16 cellular contexts compared by ENCODE assay signal in the genomic region with DNA sequence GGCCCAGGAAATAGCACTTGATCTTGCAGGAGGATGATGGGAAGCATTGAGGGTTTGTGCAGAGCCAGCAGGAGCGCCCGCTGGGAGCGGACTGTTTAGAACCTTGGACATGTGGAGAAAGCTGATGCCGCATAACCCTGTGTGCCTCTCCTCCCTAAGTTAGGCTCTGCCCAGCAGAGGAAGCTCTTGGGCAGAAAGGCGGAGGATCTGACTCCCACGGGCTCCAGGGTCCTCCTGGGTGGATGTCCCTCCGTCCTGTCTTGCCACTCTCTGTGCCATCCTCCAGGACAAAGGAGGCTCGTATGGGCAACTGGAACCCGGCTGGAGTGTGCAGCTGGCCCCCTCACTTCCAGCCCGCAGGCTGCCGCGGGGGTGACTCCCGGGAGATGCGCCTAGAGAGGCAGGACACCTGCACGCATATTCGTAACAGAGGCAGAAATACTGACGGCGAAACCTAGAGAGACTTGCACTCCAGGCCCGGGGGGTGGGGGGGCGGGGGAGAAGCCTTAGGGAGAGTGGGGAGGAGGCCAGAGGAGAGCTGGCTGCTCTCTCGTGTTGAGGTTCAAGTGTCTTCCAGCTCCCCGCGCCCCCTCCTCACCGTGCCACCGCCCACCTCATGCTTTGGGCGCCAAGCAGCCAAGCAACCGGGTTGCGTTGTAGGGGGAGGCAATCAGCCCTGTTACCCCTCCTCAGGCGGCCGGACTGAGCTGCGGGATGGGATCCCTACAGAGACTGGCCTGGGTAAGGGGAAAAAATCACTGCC. TPM values are rescaled to one million over a fixed set of nuclear protein-coding genes. Genes with fewer than 3 reads are reported as not detected.
DNase-seq lines count a peak whose midpoint lies in the region; ATAC-seq and TF ChIP-seq lines count a peak whose summit lies in the region.
"Had no signal": no experiment of that assay in that cellular context is flagged by ENCODE, and none has a peak within 500 bp of the region (broad histone marks: within the 10 kb centered on the region; RNA-seq: fewer than 3 reads in every experiment).

No MANE protein-coding gene starts in this region.

- no peak for ATAC-seq in activated T-cell treated with anti-CD3 and anti-CD28 coated beads, Interleukin-2, amount 50 U/mL, for 72 hours (replicated peaks in 1 of 2)

- no peaks in the 10 kb centered on the region for H3K9me3 ChIP-seq in osteoblast (ENCODE audit: low read depth, low read length)
- H3K9me3 ChIP-seq: Caco-2 had no signal

- no peaks in the 10 kb centered on the region for H3K9me3 Mint-ChIP-seq in activated T-cell treated with anti-CD3 and anti-CD28 coated beads, Interleukin-2, amount 50 U/mL, for 72 hours
- no peaks in the 10 kb centered on the region for H3K9me3 Mint-ChIP-seq in activated T-cell treated with anti-CD3 and anti-CD28 coated beads, Interleukin-2, amount 50 U/mL, for 24 hours
- peaks cover 6% of the 10 kb centered on the region for H3K9me3 Mint-ChIP-seq in glutamatergic neuron (ENCODE audit: unreplicated experiment)

- H3K27ac ChIP-seq in osteoblast (ENCODE audit: low read depth, low read length), result no peak overlapping the region

- H3K4me1 Mint-ChIP-seq in activated T-cell treated with anti-CD3 and anti-CD28 coated beads, Interleukin-2, amount 50 U/mL, for 72 hours (ENCODE audit: low read depth), result peaks cover 15% of the 10 kb centered on the region
- H3K4me1 Mint-ChIP-seq in activated T-cell treated with anti-CD3 and anti-CD28 coated beads, Interleukin-2, amount 50 U/mL, for 24 hours (ENCODE audit: low read depth), result peaks cover 24% of the 10 kb centered on the region
- no peaks in the 10 kb centered on the region for H3K4me1 Mint-ChIP-seq in glutamatergic neuron (ENCODE audit: low read depth, unreplicated experiment)
- H3K4me1 Mint-ChIP-seq: nephron progenitor cell had no signal

- peaks cover 90% of the 10 kb centered on the region for H3K27me3 ChIP-seq in osteoblast (ENCODE audit: insufficient read depth, low read length)

- H2AFZ ChIP-seq in osteoblast (ENCODE audit: low read length), result no peak overlapping the region

- no peak overlapping the region for H3K4me3 ChIP-seq in osteoblast (ENCODE audit: insufficient read depth, low read length)
- H3K4me3 ChIP-seq: lung had no signal

- H3K4me1 ChIP-seq in osteoblast (ENCODE audit: insufficient read depth, low read length), result no peaks in the 10 kb centered on the region
- H3K4me1 ChIP-seq: Caco-2 had no signal

- TF ChIP-seq CTCF in glutamatergic neuron (IDR thresholded peaks at IDR 0.05; ENCODE audit: partially characterized antibody, unreplicated experiment) (no peak), osteoblast (IDR thresholded peaks at IDR 0.05; ENCODE audit: extremely low read depth, low read depth, low read length) (no peak)

- peaks cover 71% of the 10 kb centered on the region for H3K27me3 Mint-ChIP-seq in activated T-cell treated with anti-CD3 and anti-CD28 coated beads, Interleukin-2, amount 50 U/mL, for 72 hours (ENCODE audit: low read depth)
- H3K27me3 Mint-ChIP-seq in activated T-cell treated with anti-CD3 and anti-CD28 coated beads, Interleukin-2, amount 50 U/mL, for 24 hours, result peaks cover 93% of the 10 kb centered on the region
- peaks cover 35% of the 10 kb centered on the region for H3K27me3 Mint-ChIP-seq in glutamatergic neuron (ENCODE audit: unreplicated experiment)

- H3K4me3 Mint-ChIP-seq in activated T-cell treated with anti-CD3 and anti-CD28 coated beads, Interleukin-2, amount 50 U/mL, for 72 hours, result peak overlapping the region; percentile 66 to 77
- no peak overlapping the region for H3K4me3 Mint-ChIP-seq in activated T-cell treated with anti-CD3 and anti-CD28 coated beads, Interleukin-2, amount 50 U/mL, for 24 hours
- H3K4me3 Mint-ChIP-seq in glutamatergic neuron (ENCODE audit: unreplicated experiment), result peak overlapping the region; percentile 57
- H3K4me3 Mint-ChIP-seq: nephron progenitor cell had no signal

- no peaks in the 10 kb centered on the region for H4K20me1 ChIP-seq in osteoblast (ENCODE audit: insufficient read depth, low read length)

- no peaks in the 10 kb centered on the region for H3K36me3 ChIP-seq in osteoblast (ENCODE audit: insufficient read depth, low read length)

- no peak for DNase-seq in activated T-cell treated with anti-CD3 and anti-CD28 coated beads, Interleukin-2, amount 50 U/mL, for 72 hours
- DNase-seq in activated T-cell treated with anti-CD3 and anti-CD28 coated beads, Interleukin-2, amount 50 U/mL, for 24 hours, result no peak
- DNase-seq in NCI-H2227 (lab: John Stamatoyannopoulos, UW; ENCODE audit: unreplicated experiment), result peak; percentile 2
- DNase-seq in glutamatergic neuron, result no peak
- DNase-seq in osteoblast (ENCODE audit: insufficient read length, low spot score, missing footprints), result peak; percentile 91
- DNase-seq in AML-193 (lab: John Stamatoyannopoulos, UW), result no peak
- DNase-seq in NCI-H345 (lab: John Stamatoyannopoulos, UW), result no peak
- DNase-seq in SW480 (ENCODE audit: low spot score), result no peak
- DNase-seq: activated CD4-positive, alpha-beta T cell treated with anti-CD3 and anti-CD28 coated beads, Interleukin-2, amount 50 U/mL, for 4 hours; activated T-cell treated with anti-CD3 and anti-CD28 coated beads, Interleukin-2, amount 50 U/mL, for 1 hour; Caco-2; foreskin melanocyte; SIG-M5 had no signal

- H3K27ac Mint-ChIP-seq in activated T-cell treated with anti-CD3 and anti-CD28 coated beads, Interleukin-2, amount 50 U/mL, for 72 hours, result no peak overlapping the region
- H3K27ac Mint-ChIP-seq in activated T-cell treated with anti-CD3 and anti-CD28 coated beads, Interleukin-2, amount 50 U/mL, for 24 hours, result no peak overlapping the region
- no peak overlapping the region for H3K27ac Mint-ChIP-seq in glutamatergic neuron (ENCODE audit: unreplicated experiment)
- H3K27ac Mint-ChIP-seq: nephron progenitor cell had no signal

- H3K4me2 ChIP-seq in osteoblast (ENCODE audit: insufficient read depth, low read length), result no peak overlapping the region

- H3K36me3 Mint-ChIP-seq in activated T-cell treated with anti-CD3 and anti-CD28 coated beads, Interleukin-2, amount 50 U/mL, for 72 hours (ENCODE audit: insufficient read depth in 2 of 2), result no peaks in the 10 kb centered on the region
- H3K36me3 Mint-ChIP-seq in activated T-cell treated with anti-CD3 and anti-CD28 coated beads, Interleukin-2, amount 50 U/mL, for 24 hours (ENCODE audit: low read depth), result no peaks in the 10 kb centered on the region
- H3K36me3 Mint-ChIP-seq in glutamatergic neuron (ENCODE audit: unreplicated experiment), result peaks cover 10% of the 10 kb centered on the region

- H3K79me2 ChIP-seq in osteoblast (ENCODE audit: insufficient read depth, low read length), result no peaks in the 10 kb centered on the region

RNA-seq across cellular contexts. Expression of a gene that starts 5.4 kb away (rescaled TPM):
- under 1 TPM; 0.79 to 0.96 TPM for total RNA-seq in activated T-cell treated with anti-CD3 and anti-CD28 coated beads, Interleukin-2, amount 50 U/mL, for 72 hours
- total RNA-seq in glutamatergic neuron (ENCODE audit: unreplicated experiment) (not detected), osteoblast (not detected in 2 replicates)
- total RNA-seq: Caco-2, LHCN-M2 had no signal

Comparison
In these comparisons a context has a peak if more than half of its experiments do, and no peak if none do; other contexts are left out.
1. DNase-seq: peak in NCI-H2227 (single experiment) and osteoblast (single experiment); none in activated T-cell treated with anti-CD3 and anti-CD28 coated beads, Interleukin-2, amount 50 U/mL, for 72 hours (0 of 2), activated T-cell treated with anti-CD3 and anti-CD28 coated beads, Interleukin-2, amount 50 U/mL, for 24 hours (single experiment), glutamatergic neuron (single experiment), AML-193 (0 of 2), NCI-H345 (single experiment) and SW480 (single experiment).